In genomic region chr11:70702040-70702648, GRCh38 we compare ENCODE assay signal across 24 cellular contexts.
A peak's percentile ranks its signal among the peaks of the same experiment; 100 is the strongest.
DNase-seq lines count a peak whose midpoint lies in the region; ATAC-seq, FAIRE-seq and TF ChIP-seq lines count a peak whose summit lies in the region.
"Had no signal": no experiment of that assay in that cellular context is flagged by ENCODE, and none has a peak within 500 bp of the region (broad histone marks: within the 10 kb centered on the region; RNA-seq: fewer than 3 reads in every experiment).

No MANE protein-coding gene starts in this region.

- peaks cover 7% of the 10 kb centered on the region for H4K20me1 ChIP-seq in IMR-90 (ENCODE audit: insufficient read depth, low read length)
- H4K20me1 ChIP-seq in H1 (replicated peaks in 1 of 2; ENCODE audit: control insufficient read depth in 1 of 2, insufficient read depth in 2 of 2, low read length in 2 of 2): peaks cover 0 to 8% of the 10 kb centered on the region in 2 experiments

- TF ChIP-seq CTCF in HEK293 (tag by site-specific recombination; IDR thresholded peaks at IDR 0.05): no peak
- no peak for TF ChIP-seq CTCF in IMR-90 (conservative IDR thresholded peaks at IDR 0.05; ENCODE audit: low read depth, low read length)
- TF ChIP-seq CTCF in H1 (IDR thresholded peaks at IDR 0.05; ENCODE audit: control extremely low read depth in 1 of 3, insufficient read depth in 1 of 3, low read depth in 1 of 3, low read length in 3 of 3): no peak

- no peak for FAIRE-seq in H1 (lab: Jason Lieb, UNC)
- peak; percentile 99 for FAIRE-seq in urothelium cell line (lab: Jason Lieb, UNC)
- FAIRE-seq: A204.1, D721Med, GM12892, GM19239 had no signal

- POLR2A ChIA-PET in HEK293 (lab: Yijun Ruan, JAX): no interaction called here
- POLR2A ChIA-PET in IMR-90 (lab: Charles Lee; ENCODE audit: unreplicated experiment): no interaction called here
- POLR2A ChIA-PET in H1 (lab: Charles Lee; ENCODE audit: partially characterized antibody): no interaction called here

- in situ Hi-C loops in IMR-90 (cut with MboI; ENCODE audit: low sequenced_read_pairs): no loop called here

- H2BK15ac ChIP-seq in IMR-90 (ENCODE audit: low read depth, low read length) (no peak overlapping the region), H1 (ENCODE audit: low read length) (no peak overlapping the region)

- H3K4ac ChIP-seq in IMR-90 (ENCODE audit: low read depth, low read length) (no peak overlapping the region), H1 (replicated peaks; ENCODE audit: insufficient read length, low read depth, low read length) (no peak overlapping the region)

- H3K79me1 ChIP-seq in IMR-90 (ENCODE audit: low read depth in 1 of 2, low read length in 2 of 2) (no peaks in the 10 kb centered on the region), H1 (ENCODE audit: low read depth, low read length) (0 out of 2 replicates have a peak, but pooled peaks cover 3% of the 10 kb centered on the region)

- H3K79me2 ChIP-seq in H1 (ENCODE audit: control insufficient read depth in 1 of 2, insufficient read depth in 2 of 2, low read length in 2 of 2): 0 out of 4 replicates have a peak, but pooled peaks cover 0 to 7% of the 10 kb centered on the region in 2 experiments

- TF ChIP-seq RAD21 in IMR-90 (IDR thresholded peaks at IDR 0.05; ENCODE audit: low read length) (no peak), H1 (IDR thresholded peaks at IDR 0.05 in 1 of 2, conservative IDR thresholded peaks at IDR 0.05 in 1 of 2; ENCODE audit: low read depth in 2 of 2, low read length in 2 of 2) (no peak)

- ATAC-seq in IMR-90 (ENCODE audit: low read depth) (no peak), GM18867 (IDR thresholded peaks at IDR 0.05; ENCODE audit: unreplicated experiment) (no peak)
- ATAC-seq: HCT116 had no signal

- peak overlapping the region; percentile 51 for H2BK5ac ChIP-seq in IMR-90 (ENCODE audit: low read depth, low read length, poor library complexity, severe bottlenecking)
- no peak overlapping the region for H2BK5ac ChIP-seq in H1 (ENCODE audit: low read depth, low read length)

- no peaks in the 10 kb centered on the region for H3K27me3 ChIP-seq in IMR-90 (ENCODE audit: control insufficient read depth, insufficient read depth, low read length)
- no peaks in the 10 kb centered on the region for H3K27me3 ChIP-seq in H1 (replicated peaks in 1 of 4; ENCODE audit: control insufficient read depth in 3 of 4, extremely low read depth in 1 of 4, insufficient read depth in 3 of 4, low read length in 3 of 4)
- H3K27me3 ChIP-seq: BE2C had no signal

- H3K23ac ChIP-seq in IMR-90 (ENCODE audit: low read depth, low read length) (no peak overlapping the region), H1 (ENCODE audit: insufficient read length) (no peak overlapping the region)

- dilution Hi-C loops in IMR-90 (cut with HindIII; ENCODE audit: low sequenced_read_pairs, unreplicated experiment): no loop called here

- H3K36me3 ChIP-seq in HEK293 (ENCODE audit: control insufficient read depth in 2 of 2, insufficient read depth in 1 of 2, low read length in 2 of 2) (no peaks in the 10 kb centered on the region), IMR-90 (ENCODE audit: control insufficient read depth, insufficient read depth, low read length) (no peaks in the 10 kb centered on the region), H1 (ENCODE audit: control insufficient read depth in 2 of 4, insufficient read depth in 4 of 4, low read length in 3 of 4) (no peaks in the 10 kb centered on the region)
- H3K36me3 ChIP-seq: BE2C; BLaER1 treated with 17β-estradiol and CSF1 and Interleukin-3, amounts not matched to agents 10 nM and 100 nM had no signal

- no peak for TF ChIP-seq POLR2A in IMR-90 (IDR thresholded peaks at IDR 0.05; ENCODE audit: low read depth, low read length)
- TF ChIP-seq POLR2A in H1 (IDR thresholded peaks at IDR 0.05; ENCODE audit: control extremely low read depth in 1 of 2, low read depth in 2 of 2, low read length in 2 of 2): no peak

- H3K4me3 ChIP-seq in HEK293 (ENCODE audit: low read depth, low read length) (no peak overlapping the region), IMR-90 (ENCODE audit: insufficient read depth, low read depth, low read length) (no peak overlapping the region), H1 (ENCODE audit: extremely low read depth in 1 of 4, insufficient read depth in 2 of 4, low read depth in 3 of 4, low read length in 4 of 4) (no peak overlapping the region)
- H3K4me3 ChIP-seq: BLaER1 treated with 17β-estradiol and CSF1 and Interleukin-3, amounts not matched to agents 10 nM and 100 nM; GM23248 had no signal

- H3K4me2 ChIP-seq in IMR-90 (ENCODE audit: low read depth, low read length) (no peak overlapping the region), H1 (ENCODE audit: insufficient read depth in 1 of 2, low read depth in 2 of 2, low read length in 2 of 2) (no peak overlapping the region)

- no peak for TF ChIP-seq EP300 in H1 (IDR thresholded peaks at IDR 0.05; ENCODE audit: borderline replicate concordance in 1 of 2, low read depth in 2 of 2, low read length in 2 of 2)

- H3K4me1 ChIP-seq in HEK293 (ENCODE audit: control insufficient read depth, insufficient read depth, low read length) (no peaks in the 10 kb centered on the region), IMR-90 (ENCODE audit: control insufficient read depth, insufficient read depth, low read length) (peaks cover 2% of the 10 kb centered on the region; the same call in 1 of the 2 replicates), H1 (replicated peaks in 1 of 4; ENCODE audit: control insufficient read depth in 3 of 4, insufficient read depth in 4 of 4, low read length in 3 of 4) (peaks cover 0 to 15% (median 3%) of the 10 kb centered on the region in 4 experiments; a peak in 3 of 7 replicates)

- intact Hi-C loops in IMR-90 (cut with micrococcal nuclease): no loop called here

- H3K23me2 ChIP-seq in H1 (ENCODE audit: low read depth, low read length): peaks cover 7% of the 10 kb centered on the region; the same call in 1 of the 2 replicates

- no peak overlapping the region for H2AK9ac ChIP-seq in IMR-90 (replicated peaks; ENCODE audit: low read depth, low read length, poor library complexity)

- no peak overlapping the region for H2BK120ac ChIP-seq in IMR-90 (ENCODE audit: low read depth, low read length)
- H2BK120ac ChIP-seq in H1 (replicated peaks; ENCODE audit: low read depth, low read length): no peak overlapping the region

- H4K91ac ChIP-seq in IMR-90 (ENCODE audit: insufficient read depth, low read depth, low read length) (no peak overlapping the region), H1 (replicated peaks; ENCODE audit: insufficient read length, low read length) (no peak overlapping the region)

- no peak overlapping the region for H3K56ac ChIP-seq in IMR-90 (ENCODE audit: extremely low read depth, insufficient read depth, low read length)
- H3K56ac ChIP-seq in H1 (replicated peaks; ENCODE audit: insufficient read length, low read depth, low read length): peak overlapping the region; percentile 91

- DNase-seq in IMR-90 (no peak), H1 (ENCODE audit: low read depth in 1 of 2, low spot score in 2 of 2) (no peak), urothelium cell line (ENCODE audit: low spot score) (no peak), AG20443 (ENCODE audit: low spot score) (no peak), NCI-H2081 (lab: John Stamatoyannopoulos, UW) (no peak)
- DNase-seq: AML-193; BE2C; CD4-positive, alpha-beta T cell; CD8-positive, alpha-beta memory T cell; DMS 273 treated with DMSO at 0.1 percent for 48 hours; DMS79; EL; GDM1; GM23248; H9; HFFc6 had no signal

- H3K9me1 ChIP-seq in IMR-90 (ENCODE audit: insufficient read depth, low read length): no peaks in the 10 kb centered on the region

- H2BK20ac ChIP-seq in IMR-90 (ENCODE audit: low read depth, low read length) (no peak overlapping the region), H1 (ENCODE audit: low read length) (no peak overlapping the region)

- H3K18ac ChIP-seq in IMR-90 (ENCODE audit: low read depth, low read length) (no peak overlapping the region), H1 (ENCODE audit: extremely low read depth, low read length) (no peak overlapping the region)

- H2AK5ac ChIP-seq in IMR-90 (ENCODE audit: low read depth, low read length) (no peak overlapping the region), H1 (ENCODE audit: low read depth, low read length) (peak overlapping the region; percentile 90)

- H2AFZ ChIP-seq in IMR-90 (replicated peaks; ENCODE audit: low read length, poor library complexity) (no peak overlapping the region), H1 (ENCODE audit: low read length) (no peak overlapping the region)
- H2AFZ ChIP-seq: GM23248 had no signal

- no peak overlapping the region for H3K9ac ChIP-seq in IMR-90 (ENCODE audit: low read depth, low read length)
- no peak overlapping the region for H3K9ac ChIP-seq in H1 (replicated peaks in 1 of 4; ENCODE audit: extremely low read depth in 1 of 4, low read depth in 3 of 4, low read length in 3 of 4)
- H3K9ac ChIP-seq: BLaER1 treated with 17β-estradiol and CSF1 and Interleukin-3, amounts not matched to agents 10 nM and 100 nM; GM23248 had no signal

- H3K27ac ChIP-seq in HEK293 (ENCODE audit: extremely low read depth, low read depth, low read length) (no peak overlapping the region), IMR-90 (ENCODE audit: insufficient read depth, low read length) (no peak overlapping the region), H1 (ENCODE audit: low read depth, low read length) (no peak overlapping the region)
- H3K27ac ChIP-seq: BLaER1 treated with 17β-estradiol and CSF1 and Interleukin-3, amounts not matched to agents 10 nM and 100 nM; GM23248 had no signal

- H2BK12ac ChIP-seq in H1 (ENCODE audit: low read depth, low read length): no peak overlapping the region

- CTCF ChIA-PET in HEK293 (lab: Yijun Ruan, JAX): no interaction called here
- CTCF ChIA-PET in IMR-90 (lab: Yijun Ruan, JAX): no interaction called here
- CTCF ChIA-PET in H1 (lab: Charles Lee; ENCODE audit: partially characterized antibody): no interaction called here

- H4K5ac ChIP-seq in IMR-90 (ENCODE audit: low read depth, low read length) (no peak overlapping the region), H1 (ENCODE audit: insufficient read length, low read depth, low read length) (no peak overlapping the region)

- H3K9me3 ChIP-seq in HEK293 (ENCODE audit: control insufficient read depth, insufficient read depth, low read depth, low read length) (no peaks in the 10 kb centered on the region), IMR-90 (ENCODE audit: control insufficient read depth, insufficient read depth, low read length) (no peaks in the 10 kb centered on the region; the same call in 1 of the 2 replicates), H1 (ENCODE audit: insufficient read depth in 2 of 2, low read depth in 1 of 2, low read length in 1 of 2) (peaks cover 0 to 4% of the 10 kb centered on the region in 2 experiments; a peak in 2 of 4 replicates)
- H3K9me3 ChIP-seq: BE2C; BLaER1 treated with 17β-estradiol and CSF1 and Interleukin-3, amounts not matched to agents 10 nM and 100 nM had no signal

- H3K14ac ChIP-seq in IMR-90 (replicated peaks; ENCODE audit: low read depth, low read length) (no peak overlapping the region), H1 (ENCODE audit: insufficient read length) (no peak overlapping the region)

- H4K8ac ChIP-seq in IMR-90 (ENCODE audit: low read depth in 2 of 2, low read length in 2 of 2) (no peak overlapping the region), H1 (ENCODE audit: extremely low read depth, insufficient read depth, low read length) (no peak overlapping the region)

- WGBS in IMR-90 (ENCODE audit: extremely low coverage in 2 of 2, insufficient read length in 1 of 2), 2 experiments: 88% methylated on average over 2 of the region's 4 CpGs; no CpG with 5 or more reads in 1 of the 2 experiments
- WGBS in H1 (ENCODE audit: extremely low coverage in 1 of 2, insufficient coverage in 1 of 2, insufficient read length in 1 of 2, insufficient replicate concordance in 2 of 2, low coverage in 1 of 2, low lambda C conversion rate in 2 of 2, missing lambda C conversion rate in 1 of 2), 2 experiments: 93% methylated on average over 4 of the region's 4 CpGs; no CpG with 5 or more reads in 1 of the 2 experiments

- BruUV-seq in IMR-90 (replicated peaks; lab: Mats Ljungman, UMichigan): no TSS peak
